8 cellular contexts compared by ENCODE assay signal in the genomic region with DNA sequence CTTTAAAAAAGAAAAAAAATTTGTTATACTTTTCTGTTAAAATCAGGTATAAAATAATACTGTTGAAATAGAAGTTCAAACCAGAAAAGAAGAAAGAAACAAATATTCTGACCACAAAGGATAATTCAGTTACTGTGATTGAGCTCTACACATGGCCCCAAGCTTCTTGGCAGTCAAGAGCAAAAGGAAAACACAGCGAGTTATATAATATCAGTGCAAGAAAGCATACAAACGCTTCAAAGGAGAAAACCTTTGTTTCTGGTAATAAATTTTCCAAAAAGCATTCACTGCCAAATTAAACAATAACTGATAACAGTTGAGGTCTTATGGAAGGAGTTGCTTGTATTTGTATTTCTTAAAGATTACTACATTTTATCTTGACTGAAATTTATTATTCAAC. TPM values are rescaled to one million over a fixed set of nuclear protein-coding genes. Genes with fewer than 3 reads are reported as not detected.
"Had no signal": no experiment of that assay in that cellular context is flagged by ENCODE, and none has a peak within 500 bp of the region (broad histone marks: within the 10 kb centered on the region; RNA-seq: fewer than 3 reads in every experiment).

No MANE protein-coding gene starts in this region.

- H3K27ac Mint-ChIP-seq: H9, IgD-negative memory B cell had no signal

- H3K4me3 Mint-ChIP-seq: H9, IgD-negative memory B cell had no signal

- DNase-seq: GM23248, H9, HCEC 1CT had no signal

- H3K27ac ChIP-seq: GM23248, HL-60 had no signal

- FAIRE-seq: H1, H54, HepG2 had no signal

- H3K36me3 Mint-ChIP-seq: IgD-negative memory B cell had no signal

- H3K4me3 ChIP-seq: GM23248 had no signal

- H3K27me3 Mint-ChIP-seq: IgD-negative memory B cell had no signal

- H3K4me1 Mint-ChIP-seq: H9, IgD-negative memory B cell had no signal

- ATAC-seq: HepG2 had no signal

RNA-seq across cellular contexts. Expression of a gene that starts 40.5 kb away (rescaled TPM):
- total RNA-seq: HepG2 had no signal
- polyA plus RNA-seq: HepG2, IgD-negative memory B cell had no signal
